ENCODE assay signal across 16 cellular contexts in the genomic region with DNA sequence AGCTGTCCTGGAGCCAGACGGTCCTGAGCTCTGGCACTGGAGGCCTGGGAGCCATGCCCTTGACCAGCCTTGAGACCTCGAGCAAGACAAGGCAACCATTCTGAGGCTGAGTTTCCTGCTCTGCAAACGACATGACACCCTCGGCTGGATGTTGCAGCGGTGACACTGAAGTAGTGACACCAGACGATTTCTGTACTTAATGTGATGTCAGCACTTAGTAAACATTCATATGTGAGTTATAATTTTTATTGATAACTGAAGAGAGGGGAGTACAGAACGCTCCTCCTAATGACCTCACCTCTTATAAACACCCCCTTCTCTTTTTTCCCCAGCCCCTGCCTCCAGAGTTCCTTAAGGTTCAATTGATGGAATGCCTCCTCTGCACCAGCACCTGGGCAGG. TPM values are rescaled to one million over a fixed set of nuclear protein-coding genes. Genes with fewer than 3 reads are reported as not detected.
A peak's percentile ranks its signal among the peaks of the same experiment; 100 is the strongest.
DNase-seq lines count a peak whose midpoint lies in the region; ATAC-seq and TF ChIP-seq lines count a peak whose summit lies in the region.
"Had no signal": no experiment of that assay in that cellular context is flagged by ENCODE, and none has a peak within 500 bp of the region (broad histone marks: within the 10 kb centered on the region; RNA-seq: fewer than 3 reads in every experiment).

No MANE protein-coding gene starts in this region.

- CTCF ChIA-PET in Panc1 (lab: Charles Lee): no interaction called here
- CTCF ChIA-PET in activated CD8-positive, alpha-beta memory T cell treated with anti-CD3 and anti-CD28 coated beads, Interleukin-2, amount 10 ng/mL, durations not matched to agents 7 days and 5 days (lab: Charles Lee): no interaction called here

- H2AFZ ChIP-seq in smooth muscle cell (ENCODE audit: low read depth): no peak overlapping the region
- H2AFZ ChIP-seq: GM23248 had no signal

- intact Hi-C loops in Panc1 (cut with micrococcal nuclease; ENCODE audit: unreplicated experiment): no loop called here
- intact Hi-C loops in lower lobe of right lung (cut with DNase I): no loop called here

- H3K27me3 ChIP-seq in Panc1 (ENCODE audit: control insufficient read depth, insufficient read depth, low read length) (no peaks in the 10 kb centered on the region), lower lobe of right lung (ENCODE audit: low read depth) (no peaks in the 10 kb centered on the region), smooth muscle cell (ENCODE audit: low read depth) (no peaks in the 10 kb centered on the region)
- H3K27me3 ChIP-seq: BLaER1 had no signal

- TF ChIP-seq CTCF in Panc1 (IDR thresholded peaks at IDR 0.05): no peak
- no peak for TF ChIP-seq CTCF in lower lobe of right lung (IDR thresholded peaks at IDR 0.05)
- TF ChIP-seq CTCF in smooth muscle cell (IDR thresholded peaks at IDR 0.05; ENCODE audit: borderline replicate concordance, insufficient read depth, poor library complexity, severe bottlenecking): no peak

- no peaks in the 10 kb centered on the region for H4K20me1 ChIP-seq in smooth muscle cell (ENCODE audit: low read depth)

- H3F3A ChIP-seq in smooth muscle cell (ENCODE audit: low read depth): no peaks in the 10 kb centered on the region

- peak overlapping the region; percentile 31 for H3K27ac Mint-ChIP-seq in stimulated activated naive B cell treated with anti-CD40 and anti-IgM and Interleukin-4, amounts not matched to agents 10 μg/mL and 1 μg/mL and 100 μg/mL, for 72 hours
- H3K27ac Mint-ChIP-seq in activated CD8-positive, alpha-beta memory T cell treated with anti-CD3 and anti-CD28 coated beads, Interleukin-2, amount 10 ng/mL, durations not matched to agents 7 days and 5 days: no peak overlapping the region
- H3K27ac Mint-ChIP-seq: CD8-positive, alpha-beta memory T cell had no signal

- no peaks in the 10 kb centered on the region for H3K27me3 Mint-ChIP-seq in stimulated activated naive B cell treated with anti-CD40 and anti-IgM and Interleukin-4, amounts not matched to agents 10 μg/mL and 1 μg/mL and 100 μg/mL, for 72 hours
- H3K27me3 Mint-ChIP-seq in activated CD8-positive, alpha-beta memory T cell treated with anti-CD3 and anti-CD28 coated beads, Interleukin-2, amount 10 ng/mL, durations not matched to agents 7 days and 5 days: no peaks in the 10 kb centered on the region
- H3K27me3 Mint-ChIP-seq: CD8-positive, alpha-beta memory T cell; IgD-negative memory B cell had no signal

- no peaks in the 10 kb centered on the region for H3K9me3 ChIP-seq in Panc1 (ENCODE audit: control insufficient read depth, insufficient read depth, low read depth, low read length)
- H3K9me3 ChIP-seq in lower lobe of right lung: no peaks in the 10 kb centered on the region
- H3K9me3 ChIP-seq in smooth muscle cell (replicated peaks; ENCODE audit: low read depth): no peaks in the 10 kb centered on the region
- H3K9me3 ChIP-seq: BLaER1, Caco-2 had no signal

- H3K79me2 ChIP-seq in smooth muscle cell (ENCODE audit: low read depth): peaks cover 12% of the 10 kb centered on the region

- in situ Hi-C loops in Panc1 (cut with HindIII; ENCODE audit: low pct_unique_long_range_greater_than_20kb, low sequenced_read_pairs): no loop called here

- ATAC-seq in Panc1: peak; percentile 6; the same call in 1 of the 2 replicates
- no peak for ATAC-seq in lower lobe of right lung
- no peak for ATAC-seq in stimulated activated naive B cell treated with anti-CD40 and anti-IgM and Interleukin-4, amounts not matched to agents 10 μg/mL and 1 μg/mL and 100 μg/mL, for 72 hours (replicated peaks)
- ATAC-seq in activated CD8-positive, alpha-beta memory T cell treated with anti-CD3 and anti-CD28 coated beads, Interleukin-2, amount 10 ng/mL, durations not matched to agents 7 days and 5 days: no peak
- no peak for ATAC-seq in GM18502 (IDR thresholded peaks at IDR 0.05; ENCODE audit: poor library complexity, unreplicated experiment)

- no peak overlapping the region for H3K4me3 ChIP-seq in Panc1 (ENCODE audit: low read depth in 2 of 2, low read length in 2 of 2)
- H3K4me3 ChIP-seq in lower lobe of right lung: no peak overlapping the region
- H3K4me3 ChIP-seq in smooth muscle cell: no peak overlapping the region
- H3K4me3 ChIP-seq: BLaER1, GM23248 had no signal

- POLR2A ChIA-PET in Panc1 (lab: Charles Lee): no interaction called here

- no peak for DNase-seq in Panc1 (ENCODE audit: low read depth, low spot score)
- DNase-seq in lower lobe of right lung: peak; percentile 35
- DNase-seq in stimulated activated naive B cell treated with anti-CD40 and anti-IgM and Interleukin-4, amounts not matched to agents 10 μg/mL and 1 μg/mL and 100 μg/mL, for 72 hours: no peak
- DNase-seq in smooth muscle cell (lab: John Stamatoyannopoulos, UW; ENCODE audit: unreplicated experiment): no peak
- DNase-seq in activated CD8-positive, alpha-beta memory T cell treated with anti-CD3 and anti-CD28 coated beads, Interleukin-2, amount 10 ng/mL, durations not matched to agents 7 days and 5 days: no peak
- DNase-seq: AML-193, DND-41, GDM1, GM23248 had no signal

- H3K9me3 Mint-ChIP-seq in stimulated activated naive B cell treated with anti-CD40 and anti-IgM and Interleukin-4, amounts not matched to agents 10 μg/mL and 1 μg/mL and 100 μg/mL, for 72 hours: no peaks in the 10 kb centered on the region
- H3K9me3 Mint-ChIP-seq in activated CD8-positive, alpha-beta memory T cell treated with anti-CD3 and anti-CD28 coated beads, Interleukin-2, amount 10 ng/mL, durations not matched to agents 7 days and 5 days (ENCODE audit: low read depth): no peaks in the 10 kb centered on the region
- H3K9me3 Mint-ChIP-seq: CD8-positive, alpha-beta memory T cell; IgD-negative memory B cell had no signal

- H3K4me1 Mint-ChIP-seq in stimulated activated naive B cell treated with anti-CD40 and anti-IgM and Interleukin-4, amounts not matched to agents 10 μg/mL and 1 μg/mL and 100 μg/mL, for 72 hours: peaks cover 13 to 35% of the 10 kb centered on the region in 2 donors
- peaks cover 14% of the 10 kb centered on the region for H3K4me1 Mint-ChIP-seq in activated CD8-positive, alpha-beta memory T cell treated with anti-CD3 and anti-CD28 coated beads, Interleukin-2, amount 10 ng/mL, durations not matched to agents 7 days and 5 days

- 95% methylated on average over 7 of the region's 7 CpGs for WGBS in smooth muscle cell (ENCODE audit: low lambda C conversion rate)

- no peak overlapping the region for H3K4me3 Mint-ChIP-seq in stimulated activated naive B cell treated with anti-CD40 and anti-IgM and Interleukin-4, amounts not matched to agents 10 μg/mL and 1 μg/mL and 100 μg/mL, for 72 hours
- no peak overlapping the region for H3K4me3 Mint-ChIP-seq in activated CD8-positive, alpha-beta memory T cell treated with anti-CD3 and anti-CD28 coated beads, Interleukin-2, amount 10 ng/mL, durations not matched to agents 7 days and 5 days

- no TSS peak for BruUV-seq in Panc1 (replicated peaks; lab: Mats Ljungman, UMichigan)

- H3K27ac ChIP-seq in Panc1 (ENCODE audit: low read length) (0 out of 2 replicates have a peak overlapping the region, but pooled peaks have one; percentile 5), lower lobe of right lung (no peak overlapping the region), smooth muscle cell (ENCODE audit: low read depth) (no peak overlapping the region)
- H3K27ac ChIP-seq: BLaER1, GM23248, KMS-11 had no signal

- H3K9ac ChIP-seq in smooth muscle cell (ENCODE audit: low read depth): no peak overlapping the region
- H3K9ac ChIP-seq: BLaER1, GM23248, KMS-11 had no signal

- H3K4me1 ChIP-seq in Panc1 (ENCODE audit: control insufficient read depth, insufficient read depth, low read length) (0 out of 2 replicates have a peak, but pooled peaks cover 9% of the 10 kb centered on the region), lower lobe of right lung (peaks cover 8% of the 10 kb centered on the region), smooth muscle cell (ENCODE audit: low read depth) (no peaks in the 10 kb centered on the region)
- H3K4me1 ChIP-seq: Caco-2 had no signal

- H3K36me3 Mint-ChIP-seq in stimulated activated naive B cell treated with anti-CD40 and anti-IgM and Interleukin-4, amounts not matched to agents 10 μg/mL and 1 μg/mL and 100 μg/mL, for 72 hours: peaks cover 28 to 54% of the 10 kb centered on the region in 2 donors
- H3K36me3 Mint-ChIP-seq in activated CD8-positive, alpha-beta memory T cell treated with anti-CD3 and anti-CD28 coated beads, Interleukin-2, amount 10 ng/mL, durations not matched to agents 7 days and 5 days: peaks cover 42% of the 10 kb centered on the region

- no peak overlapping the region for H3K4me2 ChIP-seq in smooth muscle cell
- H3K4me2 ChIP-seq: BLaER1, KMS-11 had no signal

- H3K36me3 ChIP-seq in Panc1 (ENCODE audit: control insufficient read depth, insufficient read depth, low read length) (no peaks in the 10 kb centered on the region), lower lobe of right lung (peaks cover 65% of the 10 kb centered on the region), smooth muscle cell (ENCODE audit: low read depth) (no peaks in the 10 kb centered on the region)

RNA-seq across cellular contexts. Expression of gene NDUFA3, which starts 5.8 kb away (rescaled TPM):
- total RNA-seq in Panc1 (2021; ENCODE audit: unreplicated experiment): 211 TPM
- 524 TPM for polyA plus RNA-seq in Panc1 (2012; ENCODE audit: insufficient read length)
- total RNA-seq in lower lobe of right lung: 119 TPM
- total RNA-seq in smooth muscle cell: 9.5 and 29.8 TPM in 2 replicates
- polyA plus RNA-seq in smooth muscle cell: 249 and 264 TPM in 2 replicates
- 100 to 1,000 TPM; 121 to 127 TPM for total RNA-seq in activated CD8-positive, alpha-beta memory T cell treated with anti-CD3 and anti-CD28 coated beads, Interleukin-2, amount 10 ng/mL, durations not matched to agents 7 days and 5 days

RNA-seq across cellular contexts. Expression of gene TFPT, which starts 7.0 kb away (rescaled TPM):
- 45.4 TPM for total RNA-seq in Panc1 (2021; ENCODE audit: unreplicated experiment)
- polyA plus RNA-seq in Panc1 (2012; ENCODE audit: insufficient read length): 73.2 TPM
- 22.1 TPM for total RNA-seq in lower lobe of right lung
- total RNA-seq in smooth muscle cell: 14.2 and 17.1 TPM in 2 replicates
- 56.0 and 58.1 TPM in 2 replicates for polyA plus RNA-seq in smooth muscle cell
- total RNA-seq in activated CD8-positive, alpha-beta memory T cell treated with anti-CD3 and anti-CD28 coated beads, Interleukin-2, amount 10 ng/mL, durations not matched to agents 7 days and 5 days: 10 to 100 TPM; 49.4 to 50.5 TPM

RNA-seq across cellular contexts. Expression of gene PRPF31, which starts 7.1 kb away (rescaled TPM):
- total RNA-seq in Panc1 (2021; ENCODE audit: unreplicated experiment): 117 TPM
- 159 TPM for polyA plus RNA-seq in Panc1 (2012; ENCODE audit: insufficient read length)
- 43.5 TPM for total RNA-seq in lower lobe of right lung
- 40.9 and 42.8 TPM in 2 replicates for total RNA-seq in smooth muscle cell
- polyA plus RNA-seq in smooth muscle cell: 77.1 and 81.2 TPM in 2 replicates
- 10 to 100 TPM; 63.6 to 89.0 TPM for total RNA-seq in activated CD8-positive, alpha-beta memory T cell treated with anti-CD3 and anti-CD28 coated beads, Interleukin-2, amount 10 ng/mL, durations not matched to agents 7 days and 5 days

RNA-seq across cellular contexts. Expression of gene OSCAR, which starts 7.9 kb away (rescaled TPM):
- total RNA-seq in Panc1 (2021; ENCODE audit: unreplicated experiment) (6.8 TPM), lower lobe of right lung (77.8 TPM), smooth muscle cell (1.1 TPM in 1 of 2 replicates, not detected in the other)
- polyA plus RNA-seq in Panc1 (2012; ENCODE audit: insufficient read length): 11.1 TPM
- polyA plus RNA-seq in smooth muscle cell: 0.90 and 1.7 TPM in 2 replicates
- under 1 TPM; 0.44 to 0.47 TPM for total RNA-seq in activated CD8-positive, alpha-beta memory T cell treated with anti-CD3 and anti-CD28 coated beads, Interleukin-2, amount 10 ng/mL, durations not matched to agents 7 days and 5 days
- total RNA-seq: Caco-2 had no signal

RNA-seq across cellular contexts. Expression of gene TARM1, which starts 27.3 kb away (rescaled TPM):
- not detected for total RNA-seq in Panc1 (2021; ENCODE audit: unreplicated experiment)
- polyA plus RNA-seq in Panc1 (2012; ENCODE audit: insufficient read length): not detected
- total RNA-seq in lower lobe of right lung: not detected
- total RNA-seq in smooth muscle cell: not detected in 2 replicates
- not detected in 2 replicates for polyA plus RNA-seq in smooth muscle cell
- not detected for total RNA-seq in activated CD8-positive, alpha-beta memory T cell treated with anti-CD3 and anti-CD28 coated beads, Interleukin-2, amount 10 ng/mL, durations not matched to agents 7 days and 5 days
- total RNA-seq: A673; Caco-2; CD8-positive, alpha-beta memory T cell; GM23248 had no signal
- polyA plus RNA-seq: CD8-positive, alpha-beta memory T cell; GM23248; IgD-negative memory B cell had no signal
